ENCODE assay signal across 13 cellular contexts in genomic region chr12:93426406-93426805, GRCh38. TPM values are rescaled to one million over a fixed set of nuclear protein-coding genes. Genes with fewer than 3 reads are reported as not detected.
DNase-seq lines count a peak whose midpoint lies in the region; ATAC-seq lines count a peak whose summit lies in the region.
"Had no signal": no experiment of that assay in that cellular context is flagged by ENCODE, and none has a peak within 500 bp of the region (broad histone marks: within the 10 kb centered on the region; RNA-seq: fewer than 3 reads in every experiment).

No MANE protein-coding gene starts in this region.

- H3K4me3 Mint-ChIP-seq in activated naive CD4-positive, alpha-beta T cell treated with anti-CD3 and anti-CD28 coated beads for 36 hours = no peak overlapping the region
- peak overlapping the region; percentile 2 for H3K4me3 Mint-ChIP-seq in stimulated activated effector memory CD8-positive, alpha-beta T cell treated with anti-CD3 and anti-CD28 coated beads, Interleukin-12 subunit alpha, Interleukin-12 subunit beta, amount 100 ng/mL, for 72 hours
- H3K4me3 Mint-ChIP-seq: activated naive CD8-positive, alpha-beta T cell treated with anti-CD3 and anti-CD28 coated beads, Interleukin-2, amount 10 ng/mL, durations not matched to agents 7 days and 5 days had no signal

- H3K27me3 ChIP-seq in effector memory CD4-positive, alpha-beta T cell (replicated peaks; ENCODE audit: control insufficient read depth, insufficient read depth, low read length, poor library complexity, severe bottlenecking) = no peaks in the 10 kb centered on the region

- peaks cover 89% of the 10 kb centered on the region for H3K4me1 Mint-ChIP-seq in activated naive CD4-positive, alpha-beta T cell treated with anti-CD3 and anti-CD28 coated beads for 36 hours (ENCODE audit: low read depth)
- H3K4me1 Mint-ChIP-seq in stimulated activated effector memory CD8-positive, alpha-beta T cell treated with anti-CD3 and anti-CD28 coated beads, Interleukin-12 subunit alpha, Interleukin-12 subunit beta, amount 100 ng/mL, for 72 hours = peaks cover 78% of the 10 kb centered on the region

- H3K4me3 ChIP-seq in effector memory CD4-positive, alpha-beta T cell (ENCODE audit: insufficient read depth, low read depth, low read length, poor library complexity, severe bottlenecking) = peak overlapping the region; percentile 2

- peak; percentile 34 for DNase-seq in activated naive CD4-positive, alpha-beta T cell treated with anti-CD3 and anti-CD28 coated beads for 36 hours
- no peak for DNase-seq in activated naive CD4-positive, alpha-beta T cell treated with Interleukin-2 at 50 U/mL for 16 hours
- no peak for DNase-seq in effector memory CD4-positive, alpha-beta T cell
- DNase-seq in stimulated activated effector memory CD8-positive, alpha-beta T cell treated with anti-CD3 and anti-CD28 coated beads, Interleukin-12 subunit alpha, Interleukin-12 subunit beta, amount 100 ng/mL, for 72 hours (ENCODE audit: low spot score in 2 of 2) = peak in 1 of 2 donors; percentile 38
- no peak for DNase-seq in stimulated activated CD4-positive, alpha-beta T cell treated with anti-CD3 and anti-CD28 coated beads, Interleukin-4, amount 100 ng/mL, for 4 hours
- no peak for DNase-seq in NCI-H526 (lab: John Stamatoyannopoulos, UW)
- no peak for DNase-seq in stimulated activated CD4-positive, alpha-beta T cell treated with anti-CD3 and anti-CD28 coated beads, Interleukin-2, amount 100 ng/mL, for 48 hours
- DNase-seq: activated naive CD8-positive, alpha-beta T cell treated with anti-CD3 and anti-CD28 coated beads, Interleukin-2, amount 10 ng/mL, durations not matched to agents 7 days and 5 days; effector CD4-positive, alpha-beta T cell; GF-D8; hypothalamus; substantia nigra had no signal

- CTCF ChIA-PET in activated naive CD4-positive, alpha-beta T cell treated with anti-CD3 and anti-CD28 coated beads for 36 hours (lab: Charles Lee) = interaction anchor here (0.9 to 1.4 kb wide), 3 partner anchors 335 to 674 kb away, joined by 3 to 6 read pairs (median 4); no protein-coding TSS in a partner anchor

- H3K27ac Mint-ChIP-seq in activated naive CD4-positive, alpha-beta T cell treated with anti-CD3 and anti-CD28 coated beads for 36 hours = peak overlapping the region; percentile 41
- H3K27ac Mint-ChIP-seq in stimulated activated effector memory CD8-positive, alpha-beta T cell treated with anti-CD3 and anti-CD28 coated beads, Interleukin-12 subunit alpha, Interleukin-12 subunit beta, amount 100 ng/mL, for 72 hours = no peak overlapping the region
- H3K27ac Mint-ChIP-seq: activated naive CD8-positive, alpha-beta T cell treated with anti-CD3 and anti-CD28 coated beads, Interleukin-2, amount 10 ng/mL, durations not matched to agents 7 days and 5 days had no signal

- no peaks in the 10 kb centered on the region for H3K36me3 ChIP-seq in effector memory CD4-positive, alpha-beta T cell (ENCODE audit: control insufficient read depth, insufficient read depth, low read length)

- H3K9me3 ChIP-seq in effector memory CD4-positive, alpha-beta T cell (ENCODE audit: control insufficient read depth, low read length) = no peaks in the 10 kb centered on the region

- peak; percentile 35 for ATAC-seq in HG03342 (IDR thresholded peaks at IDR 0.05; ENCODE audit: unreplicated experiment)
- peak; percentile 61 for ATAC-seq in stimulated activated effector memory CD8-positive, alpha-beta T cell treated with anti-CD3 and anti-CD28 coated beads, Interleukin-12 subunit alpha, Interleukin-12 subunit beta, amount 100 ng/mL, for 72 hours

- peaks cover 2% of the 10 kb centered on the region for H3K36me3 Mint-ChIP-seq in activated naive CD4-positive, alpha-beta T cell treated with anti-CD3 and anti-CD28 coated beads for 36 hours (ENCODE audit: low read depth)
- H3K36me3 Mint-ChIP-seq in stimulated activated effector memory CD8-positive, alpha-beta T cell treated with anti-CD3 and anti-CD28 coated beads, Interleukin-12 subunit alpha, Interleukin-12 subunit beta, amount 100 ng/mL, for 72 hours = peaks cover 25% of the 10 kb centered on the region

- H3K27ac ChIP-seq in effector memory CD4-positive, alpha-beta T cell (ENCODE audit: insufficient read depth, low read length, poor library complexity, severe bottlenecking) = no peak overlapping the region

- H3K9me3 Mint-ChIP-seq in activated naive CD4-positive, alpha-beta T cell treated with anti-CD3 and anti-CD28 coated beads for 36 hours = no peaks in the 10 kb centered on the region
- no peaks in the 10 kb centered on the region for H3K9me3 Mint-ChIP-seq in stimulated activated effector memory CD8-positive, alpha-beta T cell treated with anti-CD3 and anti-CD28 coated beads, Interleukin-12 subunit alpha, Interleukin-12 subunit beta, amount 100 ng/mL, for 72 hours
- H3K9me3 Mint-ChIP-seq: activated naive CD8-positive, alpha-beta T cell treated with anti-CD3 and anti-CD28 coated beads, Interleukin-2, amount 10 ng/mL, durations not matched to agents 7 days and 5 days had no signal

- H3K4me1 ChIP-seq in effector memory CD4-positive, alpha-beta T cell (ENCODE audit: control insufficient read depth, insufficient read depth, low read length, poor library complexity, severe bottlenecking) = peaks cover 33% of the 10 kb centered on the region

- no peaks in the 10 kb centered on the region for H3K27me3 Mint-ChIP-seq in activated naive CD4-positive, alpha-beta T cell treated with anti-CD3 and anti-CD28 coated beads for 36 hours (ENCODE audit: low read depth)
- H3K27me3 Mint-ChIP-seq: activated naive CD8-positive, alpha-beta T cell treated with anti-CD3 and anti-CD28 coated beads, Interleukin-2, amount 10 ng/mL, durations not matched to agents 7 days and 5 days had no signal

- intact Hi-C loops in activated naive CD4-positive, alpha-beta T cell treated with anti-CD3 and anti-CD28 coated beads for 36 hours (cut with micrococcal nuclease) = loop anchor here (1.0 kb wide), 1 partner anchor 10 kb away; no protein-coding TSS in a partner anchor

RNA-seq across cellular contexts. Expression of gene UBE2N, which starts 15.3 kb away (rescaled TPM):
- 100 to 1,000 TPM; 143 TPM for total RNA-seq in activated naive CD4-positive, alpha-beta T cell treated with anti-CD3 and anti-CD28 coated beads for 36 hours

RNA-seq across cellular contexts. Expression of gene MRPL42, which starts 40.9 kb away (rescaled TPM):
- 10 to 100 TPM; 93.8 to 95.8 TPM for total RNA-seq in activated naive CD4-positive, alpha-beta T cell treated with anti-CD3 and anti-CD28 coated beads for 36 hours

RNA-seq across cellular contexts. Expression of gene NUDT4, which starts 48.7 kb away (rescaled TPM):
- total RNA-seq in activated naive CD4-positive, alpha-beta T cell treated with anti-CD3 and anti-CD28 coated beads for 36 hours = 10 to 100 TPM; 52.2 to 53.1 TPM
